In the genomic region with DNA sequence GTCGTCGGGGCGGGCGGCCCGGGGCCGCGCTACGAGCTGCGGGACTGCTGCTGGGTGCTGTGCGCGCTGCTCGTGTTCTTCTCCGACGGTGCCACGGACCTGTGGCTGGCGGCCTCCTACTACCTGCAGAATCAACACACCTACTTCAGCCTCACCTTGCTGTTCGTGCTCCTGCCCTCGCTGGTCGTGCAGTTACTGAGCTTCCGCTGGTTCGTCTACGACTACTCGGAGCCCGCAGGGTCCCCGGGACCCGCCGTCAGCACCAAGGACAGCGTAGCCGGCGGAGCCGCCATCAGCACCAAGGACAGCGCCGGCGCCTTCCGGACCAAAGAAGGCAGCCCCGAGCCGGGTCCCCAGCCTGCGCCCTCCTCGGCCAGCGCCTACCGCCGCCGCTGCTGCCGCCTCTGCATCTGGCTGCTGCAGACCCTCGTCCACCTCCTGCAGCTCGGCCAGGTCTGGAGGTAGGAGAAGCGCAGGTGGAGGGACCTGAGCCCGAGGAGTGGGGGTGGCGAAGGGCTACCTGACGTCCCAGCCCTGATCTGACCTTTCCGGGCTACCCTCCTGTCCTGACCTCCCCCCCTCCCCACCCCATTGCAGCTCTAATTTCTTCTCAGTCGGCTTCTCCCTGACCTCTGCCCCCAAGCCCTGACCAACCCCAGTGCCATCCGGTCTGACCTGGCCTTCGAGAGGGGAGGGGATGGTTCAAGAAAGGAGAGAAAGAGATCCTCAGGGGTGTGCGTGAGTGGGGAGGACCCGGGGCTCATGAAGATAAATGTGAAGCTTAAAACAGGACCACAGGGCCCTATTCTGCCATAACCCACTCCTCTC, we compare ENCODE assay signal across 1 cellular context.
TF ChIP-seq lines count a peak whose summit lies in the region.

No MANE protein-coding gene starts in this region.

TF ChIP-seq in GM12878, 131 proteins besides CTCF, POLR2A, EP300 and RAD21 (continued from another document and continues in another):
- TF ChIP-seq, protein P1, sequence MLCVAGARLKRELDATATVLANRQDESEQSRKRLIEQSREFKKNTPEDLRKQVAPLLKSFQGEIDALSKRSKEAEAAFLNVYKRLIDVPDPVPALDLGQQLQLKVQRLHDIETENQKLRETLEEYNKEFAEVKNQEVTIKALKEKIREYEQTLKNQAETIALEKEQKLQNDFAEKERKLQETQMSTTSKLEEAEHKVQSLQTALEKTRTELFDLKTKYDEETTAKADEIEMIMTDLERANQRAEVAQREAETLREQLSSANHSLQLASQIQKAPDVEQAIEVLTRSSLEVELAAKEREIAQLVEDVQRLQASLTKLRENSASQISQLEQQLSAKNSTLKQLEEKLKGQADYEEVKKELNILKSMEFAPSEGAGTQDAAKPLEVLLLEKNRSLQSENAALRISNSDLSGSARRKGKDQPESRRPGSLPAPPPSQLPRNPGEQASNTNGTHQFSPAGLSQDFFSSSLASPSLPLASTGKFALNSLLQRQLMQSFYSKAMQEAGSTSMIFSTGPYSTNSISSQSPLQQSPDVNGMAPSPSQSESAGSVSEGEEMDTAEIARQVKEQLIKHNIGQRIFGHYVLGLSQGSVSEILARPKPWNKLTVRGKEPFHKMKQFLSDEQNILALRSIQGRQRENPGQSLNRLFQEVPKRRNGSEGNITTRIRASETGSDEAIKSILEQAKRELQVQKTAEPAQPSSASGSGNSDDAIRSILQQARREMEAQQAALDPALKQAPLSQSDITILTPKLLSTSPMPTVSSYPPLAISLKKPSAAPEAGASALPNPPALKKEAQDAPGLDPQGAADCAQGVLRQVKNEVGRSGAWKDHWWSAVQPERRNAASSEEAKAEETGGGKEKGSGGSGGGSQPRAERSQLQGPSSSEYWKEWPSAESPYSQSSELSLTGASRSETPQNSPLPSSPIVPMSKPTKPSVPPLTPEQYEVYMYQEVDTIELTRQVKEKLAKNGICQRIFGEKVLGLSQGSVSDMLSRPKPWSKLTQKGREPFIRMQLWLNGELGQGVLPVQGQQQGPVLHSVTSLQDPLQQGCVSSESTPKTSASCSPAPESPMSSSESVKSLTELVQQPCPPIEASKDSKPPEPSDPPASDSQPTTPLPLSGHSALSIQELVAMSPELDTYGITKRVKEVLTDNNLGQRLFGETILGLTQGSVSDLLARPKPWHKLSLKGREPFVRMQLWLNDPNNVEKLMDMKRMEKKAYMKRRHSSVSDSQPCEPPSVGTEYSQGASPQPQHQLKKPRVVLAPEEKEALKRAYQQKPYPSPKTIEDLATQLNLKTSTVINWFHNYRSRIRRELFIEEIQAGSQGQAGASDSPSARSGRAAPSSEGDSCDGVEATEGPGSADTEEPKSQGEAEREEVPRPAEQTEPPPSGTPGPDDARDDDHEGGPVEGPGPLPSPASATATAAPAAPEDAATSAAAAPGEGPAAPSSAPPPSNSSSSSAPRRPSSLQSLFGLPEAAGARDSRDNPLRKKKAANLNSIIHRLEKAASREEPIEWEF (IDR thresholded peaks at IDR 0.05; ENCODE audit: insufficient replicate concordance, low read depth, low read length), result no peak
- no peak; the same call in 1 of the 2 replicates for TF ChIP-seq HCFC1 (IDR thresholded peaks at IDR 0.05; ENCODE audit: low read length)
- TF ChIP-seq, protein P2, sequence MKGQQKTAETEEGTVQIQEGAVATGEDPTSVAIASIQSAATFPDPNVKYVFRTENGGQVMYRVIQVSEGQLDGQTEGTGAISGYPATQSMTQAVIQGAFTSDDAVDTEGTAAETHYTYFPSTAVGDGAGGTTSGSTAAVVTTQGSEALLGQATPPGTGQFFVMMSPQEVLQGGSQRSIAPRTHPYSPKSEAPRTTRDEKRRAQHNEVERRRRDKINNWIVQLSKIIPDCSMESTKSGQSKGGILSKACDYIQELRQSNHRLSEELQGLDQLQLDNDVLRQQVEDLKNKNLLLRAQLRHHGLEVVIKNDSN (IDR thresholded peaks at IDR 0.05; ENCODE audit: borderline replicate concordance, extremely low read length, insufficient read depth, low read depth, low read length), result no peak
- TF ChIP-seq, protein P3, sequence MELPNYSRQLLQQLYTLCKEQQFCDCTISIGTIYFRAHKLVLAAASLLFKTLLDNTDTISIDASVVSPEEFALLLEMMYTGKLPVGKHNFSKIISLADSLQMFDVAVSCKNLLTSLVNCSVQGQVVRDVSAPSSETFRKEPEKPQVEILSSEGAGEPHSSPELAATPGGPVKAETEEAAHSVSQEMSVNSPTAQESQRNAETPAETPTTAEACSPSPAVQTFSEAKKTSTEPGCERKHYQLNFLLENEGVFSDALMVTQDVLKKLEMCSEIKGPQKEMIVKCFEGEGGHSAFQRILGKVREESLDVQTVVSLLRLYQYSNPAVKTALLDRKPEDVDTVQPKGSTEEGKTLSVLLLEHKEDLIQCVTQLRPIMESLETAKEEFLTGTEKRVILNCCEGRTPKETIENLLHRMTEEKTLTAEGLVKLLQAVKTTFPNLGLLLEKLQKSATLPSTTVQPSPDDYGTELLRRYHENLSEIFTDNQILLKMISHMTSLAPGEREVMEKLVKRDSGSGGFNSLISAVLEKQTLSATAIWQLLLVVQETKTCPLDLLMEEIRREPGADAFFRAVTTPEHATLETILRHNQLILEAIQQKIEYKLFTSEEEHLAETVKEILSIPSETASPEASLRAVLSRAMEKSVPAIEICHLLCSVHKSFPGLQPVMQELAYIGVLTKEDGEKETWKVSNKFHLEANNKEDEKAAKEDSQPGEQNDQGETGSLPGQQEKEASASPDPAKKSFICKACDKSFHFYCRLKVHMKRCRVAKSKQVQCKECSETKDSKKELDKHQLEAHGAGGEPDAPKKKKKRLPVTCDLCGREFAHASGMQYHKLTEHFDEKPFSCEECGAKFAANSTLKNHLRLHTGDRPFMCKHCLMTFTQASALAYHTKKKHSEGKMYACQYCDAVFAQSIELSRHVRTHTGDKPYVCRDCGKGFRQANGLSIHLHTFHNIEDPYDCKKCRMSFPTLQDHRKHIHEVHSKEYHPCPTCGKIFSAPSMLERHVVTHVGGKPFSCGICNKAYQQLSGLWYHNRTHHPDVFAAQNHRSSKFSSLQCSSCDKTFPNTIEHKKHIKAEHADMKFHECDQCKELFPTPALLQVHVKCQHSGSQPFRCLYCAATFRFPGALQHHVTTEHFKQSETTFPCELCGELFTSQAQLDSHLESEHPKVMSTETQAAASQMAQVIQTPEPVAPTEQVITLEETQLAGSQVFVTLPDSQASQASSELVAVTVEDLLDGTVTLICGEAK (IDR thresholded peaks at IDR 0.05; ENCODE audit: borderline replicate concordance), result peak; percentile 88
- no peak for TF ChIP-seq CHD4 (IDR thresholded peaks at IDR 0.05)
- no peak for TF ChIP-seq GABPA (IDR thresholded peaks at IDR 0.05; ENCODE audit: low read depth)
- TF ChIP-seq JUND (IDR thresholded peaks at IDR 0.05; ENCODE audit: low read depth, low read length), result no peak
- peak; percentile 88; the same call in 1 of the 2 replicates for TF ChIP-seq HDAC2 (IDR thresholded peaks at IDR 0.05)
- TF ChIP-seq, protein P4, sequence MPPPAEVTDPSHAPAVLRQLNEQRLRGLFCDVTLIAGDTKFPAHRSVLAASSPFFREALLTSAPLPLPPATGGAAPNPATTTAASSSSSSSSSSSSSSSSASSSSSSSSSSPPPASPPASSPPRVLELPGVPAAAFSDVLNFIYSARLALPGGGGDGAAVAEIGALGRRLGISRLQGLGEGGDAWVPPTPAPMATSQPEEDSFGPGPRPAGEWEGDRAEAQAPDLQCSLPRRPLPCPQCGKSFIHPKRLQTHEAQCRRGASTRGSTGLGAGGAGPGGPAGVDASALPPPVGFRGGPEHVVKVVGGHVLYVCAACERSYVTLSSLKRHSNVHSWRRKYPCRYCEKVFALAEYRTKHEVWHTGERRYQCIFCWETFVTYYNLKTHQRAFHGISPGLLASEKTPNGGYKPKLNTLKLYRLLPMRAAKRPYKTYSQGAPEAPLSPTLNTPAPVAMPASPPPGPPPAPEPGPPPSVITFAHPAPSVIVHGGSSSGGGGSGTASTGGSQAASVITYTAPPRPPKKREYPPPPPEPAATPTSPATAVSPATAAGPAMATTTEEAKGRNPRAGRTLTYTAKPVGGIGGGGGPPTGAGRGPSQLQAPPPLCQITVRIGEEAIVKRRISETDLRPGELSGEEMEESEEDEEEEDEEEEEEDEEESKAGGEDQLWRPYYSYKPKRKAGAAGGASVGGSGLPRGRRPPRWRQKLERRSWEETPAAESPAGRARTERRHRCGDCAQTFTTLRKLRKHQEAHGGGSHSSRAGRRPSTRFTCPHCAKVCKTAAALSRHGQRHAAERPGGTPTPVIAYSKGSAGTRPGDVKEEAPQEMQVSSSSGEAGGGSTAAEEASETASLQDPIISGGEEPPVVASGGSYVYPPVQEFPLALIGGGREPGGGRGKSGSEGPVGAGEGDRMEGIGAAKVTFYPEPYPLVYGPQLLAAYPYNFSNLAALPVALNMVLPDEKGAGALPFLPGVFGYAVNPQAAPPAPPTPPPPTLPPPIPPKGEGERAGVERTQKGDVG (CRISPR knock-in tag; IDR thresholded peaks at IDR 0.05), result no peak
- no peak for TF ChIP-seq SMAD1 (IDR thresholded peaks at IDR 0.05; ENCODE audit: low read depth, partially characterized antibody)
- 0 out of 2 replicates have a peak, but pooled peaks have one; percentile 35 for TF ChIP-seq CREM (IDR thresholded peaks at IDR 0.05; ENCODE audit: low read depth)
- TF ChIP-seq, protein P5, sequence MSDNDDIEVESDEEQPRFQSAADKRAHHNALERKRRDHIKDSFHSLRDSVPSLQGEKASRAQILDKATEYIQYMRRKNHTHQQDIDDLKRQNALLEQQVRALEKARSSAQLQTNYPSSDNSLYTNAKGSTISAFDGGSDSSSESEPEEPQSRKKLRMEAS (IDR thresholded peaks at IDR 0.05; ENCODE audit: low read depth, low read length), result peak; percentile 33; the same call in 1 of the 2 replicates
- TF ChIP-seq ESRRA (IDR thresholded peaks at IDR 0.05; ENCODE audit: low read length), result no peak
- no peak for TF ChIP-seq BACH1 (IDR thresholded peaks at IDR 0.05; ENCODE audit: borderline replicate concordance)
- TF ChIP-seq SRF (IDR thresholded peaks at IDR 0.05; ENCODE audit: low read depth in 2 of 2, low read length in 2 of 2), result peak; percentile 72 to 85; a peak in 3 of 4 replicates
- TF ChIP-seq DPF2 (IDR thresholded peaks at IDR 0.05), result 0 out of 2 replicates have a peak, but pooled peaks have one; percentile 16
- TF ChIP-seq, protein P6, sequence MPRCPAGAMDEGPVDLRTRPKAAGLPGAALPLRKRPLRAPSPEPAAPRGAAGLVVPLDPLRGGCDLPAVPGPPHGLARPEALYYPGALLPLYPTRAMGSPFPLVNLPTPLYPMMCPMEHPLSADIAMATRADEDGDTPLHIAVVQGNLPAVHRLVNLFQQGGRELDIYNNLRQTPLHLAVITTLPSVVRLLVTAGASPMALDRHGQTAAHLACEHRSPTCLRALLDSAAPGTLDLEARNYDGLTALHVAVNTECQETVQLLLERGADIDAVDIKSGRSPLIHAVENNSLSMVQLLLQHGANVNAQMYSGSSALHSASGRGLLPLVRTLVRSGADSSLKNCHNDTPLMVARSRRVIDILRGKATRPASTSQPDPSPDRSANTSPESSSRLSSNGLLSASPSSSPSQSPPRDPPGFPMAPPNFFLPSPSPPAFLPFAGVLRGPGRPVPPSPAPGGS (IDR thresholded peaks at IDR 0.05; ENCODE audit: borderline replicate concordance, insufficient read depth, low read depth, low read length, poor library complexity, severe bottlenecking), result no peak
- TF ChIP-seq LARP7 (IDR thresholded peaks at IDR 0.05), result 0 out of 2 replicates have a peak, but pooled peaks have one; percentile 47
- TF ChIP-seq, protein P7, sequence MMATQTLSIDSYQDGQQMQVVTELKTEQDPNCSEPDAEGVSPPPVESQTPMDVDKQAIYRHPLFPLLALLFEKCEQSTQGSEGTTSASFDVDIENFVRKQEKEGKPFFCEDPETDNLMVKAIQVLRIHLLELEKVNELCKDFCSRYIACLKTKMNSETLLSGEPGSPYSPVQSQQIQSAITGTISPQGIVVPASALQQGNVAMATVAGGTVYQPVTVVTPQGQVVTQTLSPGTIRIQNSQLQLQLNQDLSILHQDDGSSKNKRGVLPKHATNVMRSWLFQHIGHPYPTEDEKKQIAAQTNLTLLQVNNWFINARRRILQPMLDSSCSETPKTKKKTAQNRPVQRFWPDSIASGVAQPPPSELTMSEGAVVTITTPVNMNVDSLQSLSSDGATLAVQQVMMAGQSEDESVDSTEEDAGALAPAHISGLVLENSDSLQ (IDR thresholded peaks at IDR 0.05), result no peak
- TF ChIP-seq, protein P8, sequence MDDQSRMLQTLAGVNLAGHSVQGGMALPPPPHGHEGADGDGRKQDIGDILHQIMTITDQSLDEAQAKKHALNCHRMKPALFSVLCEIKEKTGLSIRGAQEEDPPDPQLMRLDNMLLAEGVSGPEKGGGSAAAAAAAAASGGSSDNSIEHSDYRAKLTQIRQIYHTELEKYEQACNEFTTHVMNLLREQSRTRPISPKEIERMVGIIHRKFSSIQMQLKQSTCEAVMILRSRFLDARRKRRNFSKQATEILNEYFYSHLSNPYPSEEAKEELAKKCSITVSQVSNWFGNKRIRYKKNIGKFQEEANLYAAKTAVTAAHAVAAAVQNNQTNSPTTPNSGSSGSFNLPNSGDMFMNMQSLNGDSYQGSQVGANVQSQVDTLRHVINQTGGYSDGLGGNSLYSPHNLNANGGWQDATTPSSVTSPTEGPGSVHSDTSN (IDR thresholded peaks at IDR 0.05; ENCODE audit: insufficient replicate concordance, low read depth, low read length), result peak; percentile 7
- peak; percentile 100 for TF ChIP-seq SREBF1 (IDR thresholded peaks at IDR 0.05; ENCODE audit: low read length)
- TF ChIP-seq, protein P9, sequence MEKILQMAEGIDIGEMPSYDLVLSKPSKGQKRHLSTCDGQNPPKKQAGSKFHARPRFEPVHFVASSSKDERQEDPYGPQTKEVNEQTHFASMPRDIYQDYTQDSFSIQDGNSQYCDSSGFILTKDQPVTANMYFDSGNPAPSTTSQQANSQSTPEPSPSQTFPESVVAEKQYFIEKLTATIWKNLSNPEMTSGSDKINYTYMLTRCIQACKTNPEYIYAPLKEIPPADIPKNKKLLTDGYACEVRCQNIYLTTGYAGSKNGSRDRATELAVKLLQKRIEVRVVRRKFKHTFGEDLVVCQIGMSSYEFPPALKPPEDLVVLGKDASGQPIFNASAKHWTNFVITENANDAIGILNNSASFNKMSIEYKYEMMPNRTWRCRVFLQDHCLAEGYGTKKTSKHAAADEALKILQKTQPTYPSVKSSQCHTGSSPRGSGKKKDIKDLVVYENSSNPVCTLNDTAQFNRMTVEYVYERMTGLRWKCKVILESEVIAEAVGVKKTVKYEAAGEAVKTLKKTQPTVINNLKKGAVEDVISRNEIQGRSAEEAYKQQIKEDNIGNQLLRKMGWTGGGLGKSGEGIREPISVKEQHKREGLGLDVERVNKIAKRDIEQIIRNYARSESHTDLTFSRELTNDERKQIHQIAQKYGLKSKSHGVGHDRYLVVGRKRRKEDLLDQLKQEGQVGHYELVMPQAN (conservative IDR thresholded peaks at IDR 0.05), result peak; percentile 95
- TF ChIP-seq CHD2 (IDR thresholded peaks at IDR 0.05; ENCODE audit: borderline replicate concordance, low read depth, low read length), result no peak
- TF ChIP-seq MYB (IDR thresholded peaks at IDR 0.05; ENCODE audit: borderline replicate concordance, low read depth, low read length), result no peak
- TF ChIP-seq MXI1 (IDR thresholded peaks at IDR 0.05; ENCODE audit: low read depth, low read length), result peak; percentile 95
- TF ChIP-seq TCF12 (IDR thresholded peaks at IDR 0.05; ENCODE audit: low read depth, low read length), result 0 out of 2 replicates have a peak, but pooled peaks have one; percentile 47
- peak; percentile 99 for TF ChIP-seq RCOR1 (conservative IDR thresholded peaks at IDR 0.05; ENCODE audit: low read depth, low read length)
- TF ChIP-seq FOXM1 (IDR thresholded peaks at IDR 0.05; ENCODE audit: low read depth, low read length), result no peak
- TF ChIP-seq, protein P10, sequence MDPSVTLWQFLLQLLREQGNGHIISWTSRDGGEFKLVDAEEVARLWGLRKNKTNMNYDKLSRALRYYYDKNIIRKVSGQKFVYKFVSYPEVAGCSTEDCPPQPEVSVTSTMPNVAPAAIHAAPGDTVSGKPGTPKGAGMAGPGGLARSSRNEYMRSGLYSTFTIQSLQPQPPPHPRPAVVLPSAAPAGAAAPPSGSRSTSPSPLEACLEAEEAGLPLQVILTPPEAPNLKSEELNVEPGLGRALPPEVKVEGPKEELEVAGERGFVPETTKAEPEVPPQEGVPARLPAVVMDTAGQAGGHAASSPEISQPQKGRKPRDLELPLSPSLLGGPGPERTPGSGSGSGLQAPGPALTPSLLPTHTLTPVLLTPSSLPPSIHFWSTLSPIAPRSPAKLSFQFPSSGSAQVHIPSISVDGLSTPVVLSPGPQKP (IDR thresholded peaks at IDR 0.05; ENCODE audit: low read depth, low read length), result peak; percentile 81
